In the genomic region with DNA sequence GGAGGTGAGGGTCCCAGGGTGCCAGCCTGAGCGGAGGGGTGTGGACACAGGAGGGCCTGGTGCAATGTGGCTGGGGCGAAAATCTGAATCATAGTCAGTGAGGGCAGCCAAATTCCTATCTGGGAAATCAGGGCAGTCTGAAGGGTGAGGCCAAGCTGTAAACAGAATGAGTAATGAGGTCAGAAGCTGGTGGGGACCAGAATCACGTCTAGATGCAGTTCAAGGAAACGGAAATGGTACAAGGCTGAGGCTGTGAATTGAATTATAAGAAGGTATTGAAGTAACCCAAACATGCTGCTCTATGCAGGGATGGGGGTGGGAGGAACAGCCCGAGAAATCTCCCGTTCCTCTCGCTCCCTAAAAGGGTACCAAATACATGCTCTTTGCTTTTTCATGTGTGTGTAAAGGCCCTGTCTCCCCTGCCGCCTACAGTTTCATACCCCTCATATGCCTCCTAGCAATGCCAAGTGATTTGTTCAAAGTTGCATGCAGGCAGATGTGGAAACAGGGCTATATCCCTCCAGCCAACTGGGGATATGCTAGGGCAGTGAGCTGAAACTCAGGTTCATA, we compare ENCODE assay signal across 9 cellular contexts. TPM values are rescaled to one million over a fixed set of nuclear protein-coding genes. Genes with fewer than 3 reads are reported as not detected.
A peak's percentile ranks its signal among the peaks of the same experiment; 100 is the strongest.
DNase-seq lines count a peak whose midpoint lies in the region; ATAC-seq, FAIRE-seq and TF ChIP-seq lines count a peak whose summit lies in the region.
"Had no signal": no experiment of that assay in that cellular context is flagged by ENCODE, and none has a peak within 500 bp of the region (broad histone marks: within the 10 kb centered on the region; RNA-seq: fewer than 3 reads in every experiment).

No MANE protein-coding gene starts in this region.

- DNase-seq in Calu3 (peak; percentile 84), RWPE1 (ENCODE audit: low spot score) (peak; percentile 95), endothelial cell of umbilical vein (ENCODE audit: low read depth, low spot score) (peak; percentile 92), NOMO-1 treated with DMSO at 0.1 percent for 48 hours (lab: John Stamatoyannopoulos, UW; ENCODE audit: unreplicated experiment) (no peak), NCI-H1105 (lab: John Stamatoyannopoulos, UW) (no peak)
- DNase-seq in naive thymus-derived CD8-positive, alpha-beta T cell, result peak in 1 of 10 donors; percentile 19

- H4K20me1 ChIP-seq in endothelial cell of umbilical vein (replicated peaks; ENCODE audit: control insufficient read depth, extremely low read depth, insufficient read depth, low read length), result no peaks in the 10 kb centered on the region

- intact Hi-C loops in Calu3 (cut with micrococcal nuclease; ENCODE audit: unreplicated experiment) (loop anchor here (2.0 to 5.0 kb wide), 2 partner anchors 38 to 76 kb away; partner anchors contain the start of gene PIM1), endothelial cell of umbilical vein (cut with micrococcal nuclease) (loop anchor here (1.0 to 2.0 kb wide), 2 partner anchors 8 to 106 kb away; no protein-coding TSS in a partner anchor)

- dilution Hi-C loops in endothelial cell of umbilical vein (cut with MboI; ENCODE audit: extremely low pct_ligation_motif_present, low sequenced_read_pairs), result no loop called here

- H3K4me3 ChIP-seq in endothelial cell of umbilical vein (replicated peaks in 1 of 3; ENCODE audit: insufficient read depth in 1 of 3, low read depth in 1 of 3, low read length in 3 of 3), result no peak overlapping the region

- peak overlapping the region; percentile 99 for H3K27ac Mint-ChIP-seq in Calu3 (ENCODE audit: unreplicated experiment)
- peak overlapping the region in 7 of 10 donors; percentile 7 to 97 (median 60) for H3K27ac Mint-ChIP-seq in naive thymus-derived CD8-positive, alpha-beta T cell

- POLR2A ChIA-PET in RWPE1 (lab: Yijun Ruan, JAX; ENCODE audit: low non-redundant PET), result interaction anchor here (2.1 kb wide), 1 partner anchor 36 kb away, joined by 5 read pairs; the partner anchor contains the start of gene PIM1
- POLR2A ChIA-PET in endothelial cell of umbilical vein (lab: Charles Lee), result no interaction called here
- POLR2A ChIA-PET in naive thymus-derived CD8-positive, alpha-beta T cell (lab: Charles Lee), result no interaction called here

- no peaks in the 10 kb centered on the region for H3K9me1 ChIP-seq in endothelial cell of umbilical vein (replicated peaks; ENCODE audit: control insufficient read depth, extremely low read depth, insufficient read depth, low read length)

- H3K4me1 Mint-ChIP-seq in Calu3 (ENCODE audit: low read depth, unreplicated experiment), result peaks cover 70% of the 10 kb centered on the region
- peaks cover 0 to 20% (median 0%) of the 10 kb centered on the region in 4 donors for H3K4me1 Mint-ChIP-seq in naive thymus-derived CD8-positive, alpha-beta T cell

- peak overlapping the region; percentile 12 for H2AFZ ChIP-seq in endothelial cell of umbilical vein (ENCODE audit: low read depth, low read length)

- BruUV-seq in Calu3 (replicated peaks; lab: Mats Ljungman, UMichigan) (no TSS peak), endothelial cell of umbilical vein (replicated peaks; lab: Mats Ljungman, UMichigan) (no TSS peak)

- CTCF ChIA-PET in Calu3 (lab: Charles Lee), result interaction anchor here (0.6 to 1.4 kb wide), 4 partner anchors 10 to 982 kb away, joined by 3 to 11 read pairs (median 4); no protein-coding TSS in a partner anchor
- CTCF ChIA-PET in RWPE1 (lab: Yijun Ruan, JAX), result no interaction called here
- CTCF ChIA-PET in endothelial cell of umbilical vein (lab: Charles Lee), result interaction anchor here (2.3 kb wide), 1 partner anchor 83 kb away, joined by 11 read pairs; no protein-coding TSS in a partner anchor

- H3K4me3 Mint-ChIP-seq in Calu3 (ENCODE audit: low read depth, unreplicated experiment), result peak overlapping the region; percentile 59
- peak overlapping the region in 1 of 10 donors; percentile 55 for H3K4me3 Mint-ChIP-seq in naive thymus-derived CD8-positive, alpha-beta T cell

- H3K36me3 Mint-ChIP-seq in Calu3 (ENCODE audit: insufficient read depth, unreplicated experiment), result peaks cover 33% of the 10 kb centered on the region
- H3K36me3 Mint-ChIP-seq in naive thymus-derived CD8-positive, alpha-beta T cell, result no peaks in the 10 kb centered on the region

- no peaks in the 10 kb centered on the region for H3K27me3 Mint-ChIP-seq in Calu3 (ENCODE audit: unreplicated experiment)
- no peaks in the 10 kb centered on the region for H3K27me3 Mint-ChIP-seq in naive thymus-derived CD8-positive, alpha-beta T cell

- no peaks in the 10 kb centered on the region for H3K79me2 ChIP-seq in endothelial cell of umbilical vein (ENCODE audit: control insufficient read depth, insufficient read depth, low read length)

- H3K27me3 ChIP-seq in endothelial cell of umbilical vein (ENCODE audit: control insufficient read depth in 2 of 2, insufficient read depth in 2 of 2, low read length in 2 of 2), result no peaks in the 10 kb centered on the region
- H3K27me3 ChIP-seq: neutrophil had no signal

- no peaks in the 10 kb centered on the region for H3K9me3 ChIP-seq in endothelial cell of umbilical vein (replicated peaks; ENCODE audit: control insufficient read depth, insufficient read depth, low read length)
- H3K9me3 ChIP-seq: neutrophil had no signal

- H3K27ac ChIP-seq in RWPE1 (peak overlapping the region; percentile 94), endothelial cell of umbilical vein (ENCODE audit: insufficient read depth, low read depth, low read length) (peak overlapping the region; percentile 77)
- H3K27ac ChIP-seq: neutrophil had no signal

- FAIRE-seq in endothelial cell of umbilical vein (lab: Jason Lieb, UNC), result peak; percentile 93

- peak overlapping the region; percentile 5 for H3K4me2 ChIP-seq in endothelial cell of umbilical vein (ENCODE audit: insufficient read depth, low read length)

- TF ChIP-seq POLR2A in endothelial cell of umbilical vein (IDR thresholded peaks at IDR 0.05; ENCODE audit: low read depth, low read length), result no peak

- no peak for ATAC-seq in naive thymus-derived CD8-positive, alpha-beta T cell
- ATAC-seq in GM21737 (IDR thresholded peaks at IDR 0.05; ENCODE audit: unreplicated experiment), result no peak
- ATAC-seq in HG02642 (IDR thresholded peaks at IDR 0.05; ENCODE audit: poor library complexity, unreplicated experiment), result no peak

- no peaks in the 10 kb centered on the region for H3K9me3 Mint-ChIP-seq in Calu3 (ENCODE audit: low read depth, unreplicated experiment)
- H3K9me3 Mint-ChIP-seq in naive thymus-derived CD8-positive, alpha-beta T cell, result no peaks in the 10 kb centered on the region

- no peaks in the 10 kb centered on the region for H3K36me3 ChIP-seq in endothelial cell of umbilical vein (ENCODE audit: control insufficient read depth in 2 of 2, extremely low read depth in 1 of 2, insufficient read depth in 2 of 2, low read length in 2 of 2)
- H3K36me3 ChIP-seq: neutrophil had no signal

- peaks cover 58% of the 10 kb centered on the region for H3K4me1 ChIP-seq in endothelial cell of umbilical vein (ENCODE audit: control insufficient read depth, extremely low read depth, insufficient read depth, low read length)

- peak overlapping the region; percentile 66 for H3K9ac ChIP-seq in endothelial cell of umbilical vein (replicated peaks; ENCODE audit: extremely low read depth, insufficient read depth, low read length)

- no peak for TF ChIP-seq CTCF in Calu3 (IDR thresholded peaks at IDR 0.05; ENCODE audit: unreplicated experiment)
- TF ChIP-seq CTCF in RWPE1 (conservative IDR thresholded peaks at IDR 0.05; ENCODE audit: low read depth), result no peak
- TF ChIP-seq CTCF in endothelial cell of umbilical vein (IDR thresholded peaks at IDR 0.05; ENCODE audit: extremely low read depth in 1 of 2, insufficient read depth in 1 of 2, low read depth in 1 of 2, low read length in 2 of 2), result no peak

TF ChIP-seq in endothelial cell of umbilical vein, 7 proteins besides CTCF, POLR2A, EP300 and RAD21:
- TF ChIP-seq JUN (IDR thresholded peaks at IDR 0.05; ENCODE audit: borderline replicate concordance, insufficient read depth, insufficient read length, low read depth) (peak; percentile 80), MYC (IDR thresholded peaks at IDR 0.05; ENCODE audit: low read depth, low read length) (no peak), EZH2 (IDR thresholded peaks at IDR 0.05; ENCODE audit: borderline replicate concordance, low read depth, low read length, severe bottlenecking) (no peak), POLR2AphosphoS5 (IDR thresholded peaks at IDR 0.05; ENCODE audit: insufficient read depth, low read depth, low read length) (peak; percentile 83), GATA2 (IDR thresholded peaks at IDR 0.05; ENCODE audit: insufficient read depth, insufficient read length, low read depth, low read length) (peak; percentile 98), FOS (IDR thresholded peaks at IDR 0.05; ENCODE audit: borderline replicate concordance, insufficient read depth, low read length) (peak; percentile 94)
- TF ChIP-seq, protein P1, sequence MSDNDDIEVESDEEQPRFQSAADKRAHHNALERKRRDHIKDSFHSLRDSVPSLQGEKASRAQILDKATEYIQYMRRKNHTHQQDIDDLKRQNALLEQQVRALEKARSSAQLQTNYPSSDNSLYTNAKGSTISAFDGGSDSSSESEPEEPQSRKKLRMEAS (IDR thresholded peaks at IDR 0.05; ENCODE audit: insufficient read depth, insufficient read length), result no peak

RNA-seq across cellular contexts. Expression of gene PIM1, which starts 35.2 kb away (rescaled TPM):
- total RNA-seq in Calu3 (2022), result 18.6 and 19.1 TPM in 2 replicates
- total RNA-seq in endothelial cell of umbilical vein, result 10.5 and 11.3 TPM in 2 replicates
- polyA plus RNA-seq in endothelial cell of umbilical vein, result 6.8 and 9.2 TPM in 2 replicates
- 11.7 and 12.2 TPM in 2 replicates for polyA plus RNA-seq in endothelial cell of umbilical vein (2011; cell fraction: cytosol; rRNA removed)
- 36.2 and 36.8 TPM in 2 replicates for polyA plus RNA-seq in endothelial cell of umbilical vein (2011; cell fraction: nucleus; rRNA removed)
- 6.0 and 8.1 TPM in 2 replicates for polyA plus RNA-seq in endothelial cell of umbilical vein (2012)
- polyA minus RNA-seq in endothelial cell of umbilical vein, result 11.5 and 17.4 TPM in 2 replicates
- 16.5 TPM for polyA minus RNA-seq in endothelial cell of umbilical vein (2011; cell fraction: cytosol; rRNA and poly(A)+ RNA removed)
- polyA minus RNA-seq in endothelial cell of umbilical vein (2011; cell fraction: nucleus; rRNA and poly(A)+ RNA removed), result 11.0 and 12.8 TPM in 2 replicates
- total RNA-seq in naive thymus-derived CD8-positive, alpha-beta T cell, result 10 to 100 TPM; 79.3 to 80.5 TPM
- polyA plus RNA-seq in naive thymus-derived CD8-positive, alpha-beta T cell, result 100 to 1,000 TPM; 106 to 196 (median 182) TPM

Comparison
In these comparisons a context has a peak if more than half of its experiments do, and no peak if none do; other contexts are left out.
1. DNase-seq: peak in Calu3 (single experiment), RWPE1 (single experiment) and endothelial cell of umbilical vein (single experiment); none in NOMO-1 treated with DMSO at 0.1 percent for 48 hours (single experiment) and NCI-H1105 (single experiment).